ENCODE assay signal across 20 cellular contexts in genomic region chr5:87246046-87246445, GRCh38.
"Had no signal": no experiment of that assay in that cellular context is flagged by ENCODE, and none has a peak within 500 bp of the region (broad histone marks: within the 10 kb centered on the region; RNA-seq: fewer than 3 reads in every experiment).

No MANE protein-coding gene starts in this region.

- H3K4me3 ChIP-seq: colonic mucosa, heart right ventricle, thoracic aorta, upper lobe of left lung had no signal

- DNase-seq: activated CD4-positive, alpha-beta T cell treated with anti-CD3 and anti-CD28 coated beads, Interleukin-2, amount 10 ng/mL, durations not matched to agents 24 days and 14 days; activated CD8-positive, alpha-beta T cell treated with anti-CD3 and anti-CD28 coated beads for 36 hours; activated effector memory CD4-positive, alpha-beta T cell treated with Interleukin-2 at 50 U/mL for 16 hours; activated naive CD4-positive, alpha-beta T cell treated with anti-CD3 and anti-CD28 coated beads, Interleukin-2, amount 10 ng/mL, durations not matched to agents 7 days and 5 days; activated naive CD8-positive, alpha-beta T cell treated with anti-CD3 and anti-CD28 coated beads, Interleukin-2, amount 50 U/mL, for 24 hours; activated T-cell treated with anti-CD3 and anti-CD28 coated beads, Interleukin-2, amount 50 U/mL, for 1 hour; anterior cingulate cortex; caudate nucleus; colonic mucosa; erythroblast; heart right ventricle; immature natural killer cell; left cardiac atrium; naive thymus-derived CD8-positive, alpha-beta T cell; stimulated activated CD4-positive, alpha-beta T cell treated with anti-CD3 and anti-CD28 coated beads, Interleukin-4, amount 100 ng/mL, for 4 hours; T1000; upper lobe of left lung had no signal

- H3K9me3 ChIP-seq: colonic mucosa, heart right ventricle, thoracic aorta, upper lobe of left lung had no signal

- H3K27ac ChIP-seq: colonic mucosa, heart right ventricle, thoracic aorta, upper lobe of left lung had no signal

- H3K4me1 ChIP-seq: colonic mucosa, upper lobe of left lung had no signal

- ATAC-seq: activated CD8-positive, alpha-beta T cell treated with anti-CD3 and anti-CD28 coated beads for 36 hours; activated naive CD8-positive, alpha-beta T cell treated with anti-CD3 and anti-CD28 coated beads, Interleukin-2, amount 50 U/mL, for 24 hours; heart right ventricle; left cardiac atrium; naive thymus-derived CD8-positive, alpha-beta T cell; sciatic nerve; stimulated activated memory B cell treated with anti-CD40 and anti-IgM and Interleukin-4, amounts not matched to agents 10 μg/mL and 1 μg/mL and 100 μg/mL, for 72 hours had no signal

- H3K36me3 ChIP-seq: colonic mucosa, heart right ventricle, thoracic aorta, upper lobe of left lung had no signal

- H3K27me3 ChIP-seq: colonic mucosa, heart right ventricle, upper lobe of left lung had no signal
